In genomic region chr12:71935594-71935993, GRCh38 we compare ENCODE assay signal across 13 cellular contexts. TPM values are rescaled to one million over a fixed set of nuclear protein-coding genes. Genes with fewer than 3 reads are reported as not detected.
DNase-seq lines count a peak whose midpoint lies in the region; ATAC-seq lines count a peak whose summit lies in the region.
"Had no signal": no experiment of that assay in that cellular context is flagged by ENCODE, and none has a peak within 500 bp of the region (broad histone marks: within the 10 kb centered on the region; RNA-seq: fewer than 3 reads in every experiment).

No MANE protein-coding gene starts in this region.

- no peaks in the 10 kb centered on the region for H3K36me3 Mint-ChIP-seq in activated naive CD4-positive, alpha-beta T cell treated with anti-CD3 and anti-CD28 coated beads, Interleukin-2, amount 50 U/mL, for 72 hours
- H3K36me3 Mint-ChIP-seq: neural progenitor cell had no signal

- no peak for DNase-seq in activated naive CD4-positive, alpha-beta T cell treated with anti-CD3 and anti-CD28 coated beads, Interleukin-2, amount 50 U/mL, for 72 hours (ENCODE audit: low spot score in 2 of 2)
- no peak for DNase-seq in activated naive CD4-positive, alpha-beta T cell treated with anti-CD3 and anti-CD28 coated beads, Interleukin-2, amount 50 U/mL, for 16 hours
- peak; percentile 40 to 81 for DNase-seq in trophoblast cell
- DNase-seq in NCI-H1436 (lab: John Stamatoyannopoulos, UW): no peak
- no peak for DNase-seq in SW480 (ENCODE audit: low spot score)
- no peak for DNase-seq in OCI-M1 (lab: John Stamatoyannopoulos, UW)
- DNase-seq: activated CD4-positive, alpha-beta T cell treated with anti-CD3 and anti-CD28 coated beads, Interleukin-2, amount 10 ng/mL, durations not matched to agents 7 days and 5 days; erythroblast; NCI-H2081; SHP77 had no signal

- H2AK5ac ChIP-seq in trophoblast cell (ENCODE audit: low read length): no peak overlapping the region

- H4K8ac ChIP-seq in trophoblast cell (ENCODE audit: low read depth, low read length): no peak overlapping the region

- no peak overlapping the region for H3K4me2 ChIP-seq in trophoblast cell (ENCODE audit: low read length)
- H3K4me2 ChIP-seq: neural progenitor cell had no signal

- no peak overlapping the region for H3K23ac ChIP-seq in trophoblast cell (ENCODE audit: low read length)

- H3K79me2 ChIP-seq in trophoblast cell (ENCODE audit: control insufficient read depth, insufficient read depth, low read length, poor library complexity): no peaks in the 10 kb centered on the region

- peak; percentile 50 to 86 for ATAC-seq in activated naive CD4-positive, alpha-beta T cell treated with anti-CD3 and anti-CD28 coated beads, Interleukin-2, amount 50 U/mL, for 72 hours
- ATAC-seq in GM21737 (IDR thresholded peaks at IDR 0.05; ENCODE audit: unreplicated experiment) (peak; percentile 67), HG03175 (IDR thresholded peaks at IDR 0.05; ENCODE audit: unreplicated experiment) (peak; percentile 74)

- H2BK5ac ChIP-seq in trophoblast cell (ENCODE audit: low read depth, low read length, poor library complexity): no peak overlapping the region

- H3K9ac ChIP-seq in trophoblast cell (ENCODE audit: low read length): no peak overlapping the region
- H3K9ac ChIP-seq: neural progenitor cell had no signal

- H3K27me3 ChIP-seq in trophoblast cell (ENCODE audit: insufficient read depth, low read length): no peaks in the 10 kb centered on the region
- H3K27me3 ChIP-seq: neural progenitor cell had no signal

- no peak overlapping the region for H2BK120ac ChIP-seq in trophoblast cell (ENCODE audit: insufficient read depth, low read length, poor library complexity)

- H3K18ac ChIP-seq in trophoblast cell (ENCODE audit: low read length): no peak overlapping the region

- H3K4ac ChIP-seq in trophoblast cell (ENCODE audit: low read depth, low read length): no peak overlapping the region

- WGBS in trophoblast cell (ENCODE audit: extremely low coverage, insufficient coverage, insufficient read length): no CpG with 5 or more reads among the region's 4 CpGs

- no peaks in the 10 kb centered on the region for H3K9me3 ChIP-seq in trophoblast cell (ENCODE audit: insufficient read depth, low read depth, low read length)

- H3K36me3 ChIP-seq in trophoblast cell (ENCODE audit: control insufficient read depth in 1 of 2, insufficient read depth in 2 of 2, low read length in 2 of 2): no peaks in the 10 kb centered on the region
- H3K36me3 ChIP-seq: neural progenitor cell had no signal

- H4K91ac ChIP-seq in trophoblast cell (ENCODE audit: low read depth, low read length): no peak overlapping the region

- H2BK12ac ChIP-seq in trophoblast cell (ENCODE audit: low read length): no peak overlapping the region

- H3K9me3 Mint-ChIP-seq in activated naive CD4-positive, alpha-beta T cell treated with anti-CD3 and anti-CD28 coated beads, Interleukin-2, amount 50 U/mL, for 72 hours: no peaks in the 10 kb centered on the region
- H3K9me3 Mint-ChIP-seq: activated CD4-positive, alpha-beta T cell treated with anti-CD3 and anti-CD28 coated beads, Interleukin-2, amount 10 ng/mL, durations not matched to agents 7 days and 5 days; neural progenitor cell had no signal

- no peak overlapping the region for H3K27ac Mint-ChIP-seq in activated naive CD4-positive, alpha-beta T cell treated with anti-CD3 and anti-CD28 coated beads, Interleukin-2, amount 50 U/mL, for 72 hours
- H3K27ac Mint-ChIP-seq: activated CD4-positive, alpha-beta T cell treated with anti-CD3 and anti-CD28 coated beads, Interleukin-2, amount 10 ng/mL, durations not matched to agents 7 days and 5 days; neural progenitor cell had no signal

- H4K12ac ChIP-seq in trophoblast cell (ENCODE audit: low read depth, low read length): no peak overlapping the region

- H2AFZ ChIP-seq in trophoblast cell (ENCODE audit: insufficient read depth, low read length, poor library complexity): no peak overlapping the region
- H2AFZ ChIP-seq: neural progenitor cell had no signal

- no peaks in the 10 kb centered on the region for H3K79me1 ChIP-seq in trophoblast cell (ENCODE audit: low read length)

- H3K4me1 ChIP-seq in trophoblast cell (ENCODE audit: control insufficient read depth in 1 of 2, insufficient read depth in 2 of 2, low read length in 2 of 2): no peaks in the 10 kb centered on the region

- H3K4me3 ChIP-seq in trophoblast cell (ENCODE audit: low read depth, low read length): no peak overlapping the region
- H3K4me3 ChIP-seq: neural progenitor cell had no signal

- no peak overlapping the region for H3K14ac ChIP-seq in trophoblast cell (ENCODE audit: low read length)

- H3K27ac ChIP-seq in trophoblast cell (ENCODE audit: low read depth, low read length): no peak overlapping the region
- H3K27ac ChIP-seq: neural progenitor cell had no signal

RNA-seq across cellular contexts. Expression of gene TPH2, which starts 3.1 kb away (rescaled TPM):
- total RNA-seq in activated naive CD4-positive, alpha-beta T cell treated with anti-CD3 and anti-CD28 coated beads, Interleukin-2, amount 50 U/mL, for 72 hours: not detected
- polyA plus RNA-seq in trophoblast cell (2013): 0.03 TPM in 1 of 2 replicates, not detected in the other
- total RNA-seq: activated CD4-positive, alpha-beta T cell treated with anti-CD3 and anti-CD28 coated beads, Interleukin-2, amount 10 ng/mL, durations not matched to agents 7 days and 5 days had no signal

Comparison
In these comparisons a context has a peak if more than half of its experiments do, and no peak if none do; other contexts are left out.
1. DNase-seq: peak in trophoblast cell (2 of 2); none in activated naive CD4-positive, alpha-beta T cell treated with anti-CD3 and anti-CD28 coated beads, Interleukin-2, amount 50 U/mL, for 72 hours (0 of 2), activated naive CD4-positive, alpha-beta T cell treated with anti-CD3 and anti-CD28 coated beads, Interleukin-2, amount 50 U/mL, for 16 hours (single experiment), NCI-H1436 (single experiment), SW480 (single experiment) and OCI-M1 (single experiment).
2. Peak in every context shown above with its lines, with median percentiles within 50 percentile points of each other: ATAC-seq.